ENCODE assay signal across 18 cellular contexts in the genomic region with DNA sequence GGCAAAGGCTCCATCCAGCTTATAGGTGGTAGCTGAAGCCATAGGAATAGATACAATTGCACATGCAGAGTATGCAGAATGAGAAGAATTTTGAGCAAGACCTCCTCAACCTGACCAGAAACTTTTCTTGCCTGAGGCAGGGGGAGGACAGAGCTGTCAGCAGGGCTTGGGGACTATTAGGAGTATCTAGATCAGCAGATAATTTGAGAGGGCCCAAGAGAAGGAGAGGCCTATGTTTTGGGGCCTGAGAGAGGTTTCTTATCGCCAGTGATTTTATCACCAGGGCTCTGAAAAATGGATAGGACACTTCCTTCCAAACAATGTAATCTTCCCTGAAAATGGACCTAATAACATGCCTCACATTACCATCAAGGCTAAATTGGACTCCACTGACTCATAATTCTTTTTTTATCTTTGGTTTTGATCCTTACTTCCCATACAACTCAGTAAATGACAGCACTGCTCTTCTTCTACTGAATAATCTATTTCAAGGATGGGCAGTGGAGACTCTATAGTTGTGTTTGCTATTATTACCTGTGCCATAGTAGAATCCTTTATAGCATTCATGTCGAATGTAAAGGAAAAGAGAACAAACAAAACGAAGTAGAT.
"Had no signal": no experiment of that assay in that cellular context is flagged by ENCODE, and none has a peak within 500 bp of the region (broad histone marks: within the 10 kb centered on the region; RNA-seq: fewer than 3 reads in every experiment).

No MANE protein-coding gene starts in this region.

- H3K9me3 ChIP-seq: breast epithelium, esophagus muscularis mucosa, left lung, neutrophil, ovary, transverse colon, uterus had no signal

- DNase-seq: activated gamma-delta T cell treated with Interleukin-2 at 50 U/mL for 16 hours; activated T-cell treated with anti-CD3 and anti-CD28 coated beads, Interleukin-2, amount 50 U/mL, for 1 hour; kidney glomerular epithelial cell; left lung; mammary epithelial cell; ovary; right cardiac atrium; small intestine; stimulated activated CD4-positive, alpha-beta T cell treated with anti-CD3 and anti-CD28 coated beads, Interleukin-2, amount 100 ng/mL, for 24 hours; T-helper 1 cell; T-helper 9 cell; transverse colon; uterus had no signal

- H3K27ac ChIP-seq: breast epithelium, esophagus muscularis mucosa, left lung, neutrophil, ovary, transverse colon, uterus had no signal

- H3K4me3 ChIP-seq: breast epithelium, esophagus muscularis mucosa, left lung, ovary, transverse colon, uterus had no signal

- H3K27me3 ChIP-seq: breast epithelium, esophagus muscularis mucosa, left lung, neutrophil, ovary, transverse colon, uterus had no signal

- H3K4me1 ChIP-seq: breast epithelium, left lung, transverse colon, uterus had no signal

- H3K36me3 ChIP-seq: breast epithelium, esophagus muscularis mucosa, left lung, neutrophil, ovary, transverse colon, uterus had no signal

- ATAC-seq: left lung; right cardiac atrium; stimulated activated effector memory CD8-positive, alpha-beta T cell treated with anti-CD3 and anti-CD28 coated beads, Interleukin-12 subunit alpha, Interleukin-12 subunit beta, amount 100 ng/mL, for 72 hours; WTC11 had no signal
